ENCODE assay signal across 8 cellular contexts in genomic region chr17:42067371-42068180, GRCh38. TPM values are rescaled to one million over a fixed set of nuclear protein-coding genes. Genes with fewer than 3 reads are reported as not detected.
A peak's percentile ranks its signal among the peaks of the same experiment; 100 is the strongest.
DNase-seq lines count a peak whose midpoint lies in the region; ATAC-seq and TF ChIP-seq lines count a peak whose summit lies in the region.

No MANE protein-coding gene starts in this region.

- in situ Hi-C loops in mammary epithelial cell (cut with MboI; ENCODE audit: low sequenced_read_pairs in 2 of 2): no loop called here

- no peak overlapping the region for H2AFZ ChIP-seq in mammary epithelial cell (ENCODE audit: low read depth, low read length)

- no peaks in the 10 kb centered on the region for H3K79me2 ChIP-seq in mammary epithelial cell (ENCODE audit: insufficient read depth, low read length)

- H3K36me3 ChIP-seq in mammary epithelial cell (ENCODE audit: insufficient read depth, low read length) (no peaks in the 10 kb centered on the region), left lung (no peaks in the 10 kb centered on the region)

- CTCF ChIA-PET in WTC11 (lab: Charles Lee): interaction anchor here (0.6 to 5.2 kb wide), 31 partner anchors 8 to 696 kb away, joined by 3 to 49 read pairs (median 4); partner anchors contain the start of genes C17orf113, DNAJC7, KAT2A and NKIRAS2
- CTCF ChIA-PET in mammary epithelial cell (lab: Charles Lee; ENCODE audit: low non-redundant PET): interaction anchor here (0.7 to 1.3 kb wide), 2 partner anchors 34 to 172 kb away, joined by 4 to 6 read pairs; no protein-coding TSS in a partner anchor

- no peak overlapping the region for H3K4me3 Mint-ChIP-seq in WTC11

- H3K4me1 Mint-ChIP-seq in WTC11: peaks cover 20% of the 10 kb centered on the region

- BruUV-seq in mammary epithelial cell (replicated peaks; lab: Mats Ljungman, UMichigan): no TSS peak

- H3K9ac ChIP-seq in mammary epithelial cell (ENCODE audit: insufficient read depth, low read length): no peak overlapping the region

- H3K4me1 ChIP-seq in mammary epithelial cell (ENCODE audit: insufficient read depth, low read length) (peaks cover 4% of the 10 kb centered on the region), left lung (peaks cover 0 to 19% of the 10 kb centered on the region in 2 donors)

- POLR2A ChIA-PET in WTC11 (lab: Charles Lee): interaction anchor here (1.3 kb wide), 1 partner anchor 12 kb away, joined by 3 read pairs; no protein-coding TSS in a partner anchor

- DNase-seq in ELR (ENCODE audit: low read depth) (peak; percentile 65), M059J (ENCODE audit: low read depth) (peak; percentile 38), WTC11 (ENCODE audit: low spot score) (peak; percentile 92), mammary epithelial cell (no peak), left lung (peak; percentile 54 to 90)
- DNase-seq in stimulated activated CD4-positive, alpha-beta T cell treated with anti-CD3 and anti-CD28 coated beads, TNF-alpha, amount 100 ng/mL, for 1 hour (ENCODE audit: low read depth in 3 of 3, low spot score in 1 of 3): peak in 2 of 3 donors; percentile 39 to 64

- H3K27ac ChIP-seq in mammary epithelial cell (ENCODE audit: insufficient read depth, low read depth, low read length) (no peak overlapping the region), left lung (no peak overlapping the region)

- WGBS in mammary epithelial cell (ENCODE audit: low coverage, missing lambda C conversion rate): 25% methylated on average over 14 of the region's 14 CpGs

- intact Hi-C loops in mammary epithelial cell (cut with micrococcal nuclease) (loop anchor here (1.0 to 5.0 kb wide), 4 partner anchors 34 to 460 kb away; no protein-coding TSS in a partner anchor), left lung (cut with DNase I) (no loop called here)

- H3K27me3 Mint-ChIP-seq in WTC11 (ENCODE audit: low read depth): peaks cover 3% of the 10 kb centered on the region

- no peak overlapping the region for H3K4me2 ChIP-seq in mammary epithelial cell (ENCODE audit: insufficient read depth, low read depth, low read length)

- H3K4me3 ChIP-seq in mammary epithelial cell (replicated peaks in 1 of 3; ENCODE audit: insufficient read depth in 1 of 3, low read depth in 2 of 3, low read length in 3 of 3): no peak overlapping the region
- no peak overlapping the region for H3K4me3 ChIP-seq in left lung

- TF ChIP-seq CTCF in WTC11 (IDR thresholded peaks at IDR 0.05): peak; percentile 97
- peak; percentile 88 to 93 for TF ChIP-seq CTCF in mammary epithelial cell (conservative IDR thresholded peaks at IDR 0.05 in 1 of 2, IDR thresholded peaks at IDR 0.05 in 1 of 2; ENCODE audit: extremely low read depth in 1 of 2, insufficient read depth in 1 of 2, low read depth in 1 of 2, low read length in 2 of 2)
- peak; percentile 95 for TF ChIP-seq CTCF in left lung (IDR thresholded peaks at IDR 0.05)

- H4K20me1 ChIP-seq in mammary epithelial cell (ENCODE audit: insufficient read depth, low read length): no peaks in the 10 kb centered on the region

- H3K9me3 ChIP-seq in mammary epithelial cell (replicated peaks; ENCODE audit: insufficient read depth, low read length) (no peaks in the 10 kb centered on the region), left lung (no peaks in the 10 kb centered on the region)

- H3K36me3 Mint-ChIP-seq in WTC11: no peaks in the 10 kb centered on the region

- no peaks in the 10 kb centered on the region for H3K9me3 Mint-ChIP-seq in WTC11

- dilution Hi-C loops in mammary epithelial cell (cut with HindIII; ENCODE audit: low sequenced_read_pairs): no loop called here

- H3K27me3 ChIP-seq in mammary epithelial cell (ENCODE audit: insufficient read depth, low read length): peaks cover 7% of the 10 kb centered on the region
- H3K27me3 ChIP-seq in left lung: peaks cover 6 to 33% of the 10 kb centered on the region in 2 donors

- ATAC-seq in WTC11 (peak; percentile 76), left lung (peak; percentile 77), HG02981 (IDR thresholded peaks at IDR 0.05; ENCODE audit: unreplicated experiment) (no peak), GM19455 (IDR thresholded peaks at IDR 0.05; ENCODE audit: unreplicated experiment) (no peak)

- H3K27ac Mint-ChIP-seq in WTC11: no peak overlapping the region

TF ChIP-seq in WTC11, 78 proteins besides CTCF, POLR2A, EP300 and RAD21 (continues in another document):
- no peak for TF ChIP-seq SMAD3 (CRISPR knock-in tag; IDR thresholded peaks at IDR 0.05; ENCODE audit: borderline replicate concordance)
- no peak for TF ChIP-seq HMGXB4 (CRISPR knock-in tag; IDR thresholded peaks at IDR 0.05)
- TF ChIP-seq CREM (CRISPR knock-in tag; IDR thresholded peaks at IDR 0.05): no peak
- no peak for TF ChIP-seq NR3C1 (CRISPR knock-in tag; conservative IDR thresholded peaks at IDR 0.05; ENCODE audit: low read depth)
- no peak for TF ChIP-seq PREB (CRISPR knock-in tag; IDR thresholded peaks at IDR 0.05; ENCODE audit: borderline replicate concordance)
- no peak for TF ChIP-seq ZNF232 (CRISPR knock-in tag; IDR thresholded peaks at IDR 0.05)
- no peak for TF ChIP-seq USF1 (CRISPR knock-in tag; IDR thresholded peaks at IDR 0.05)
- TF ChIP-seq NR1H2 (CRISPR knock-in tag; IDR thresholded peaks at IDR 0.05): no peak

RNA-seq across cellular contexts. Expression of gene C17orf113, which starts 17.2 kb away (rescaled TPM):
- total RNA-seq in M059J (2014; rRNA removed; shearing (Covaris generic)): 0.17 and 0.44 TPM in 2 replicates
- total RNA-seq in WTC11 (2021) (1.9 to 2.8 TPM (median 2.5 TPM) in 3 replicates), mammary epithelial cell (1 to 10 TPM; 1.0 to 1.7 TPM), left lung (1 to 10 TPM in 1 of 2 donors, under 1 TPM in 1; 0.58 to 1.2 TPM)
- polyA plus RNA-seq in mammary epithelial cell: 0.24 TPM
- not detected for polyA minus RNA-seq in mammary epithelial cell

RNA-seq across cellular contexts. Expression of gene ZNF385C, which starts 30.7 kb away (rescaled TPM):
- 0.81 TPM in 1 of 2 replicates, not detected in the other for total RNA-seq in M059J (2014; rRNA removed; shearing (Covaris generic))
- 3.1 to 4.5 TPM (median 3.7 TPM) in 3 replicates for total RNA-seq in WTC11 (2021)
- under 1 TPM; 0.17 to 0.28 TPM for total RNA-seq in mammary epithelial cell
- 0.10 TPM for polyA plus RNA-seq in mammary epithelial cell
- 0.31 TPM for polyA minus RNA-seq in mammary epithelial cell
- under 1 TPM; 0.31 to 0.50 TPM for total RNA-seq in left lung

RNA-seq across cellular contexts. Expression of gene DHX58, which starts 44.9 kb away (rescaled TPM):
- 22.3 TPM in 2 replicates for total RNA-seq in M059J (2014; rRNA removed; shearing (Covaris generic))
- total RNA-seq in WTC11 (2021): 6.3 to 7.6 TPM (median 7.3 TPM) in 3 replicates
- total RNA-seq in mammary epithelial cell: 10 to 100 TPM; 11.7 to 12.2 TPM
- 4.8 TPM for polyA plus RNA-seq in mammary epithelial cell
- 11.0 TPM for polyA minus RNA-seq in mammary epithelial cell
- 10 to 100 TPM; 21.6 TPM for total RNA-seq in left lung

RNA-seq across cellular contexts. Expression of gene NKIRAS2, which starts 47.7 kb away (rescaled TPM):
- 46.5 and 48.8 TPM in 2 replicates for total RNA-seq in M059J (2014; rRNA removed; shearing (Covaris generic))
- total RNA-seq in WTC11 (2021): 31.9 to 37.3 TPM (median 36.1 TPM) in 3 replicates
- 10 to 100 TPM; 28.1 to 40.2 TPM for total RNA-seq in mammary epithelial cell
- 37.8 TPM for polyA plus RNA-seq in mammary epithelial cell
- 77.6 TPM for polyA minus RNA-seq in mammary epithelial cell
- total RNA-seq in left lung: 10 to 100 TPM; 29.6 to 32.3 TPM

RNA-seq across cellular contexts. Expression of gene DNAJC7, which starts 50.3 kb away (rescaled TPM):
- 66.6 TPM in 2 replicates for total RNA-seq in M059J (2014; rRNA removed; shearing (Covaris generic))
- total RNA-seq in WTC11 (2021) (111 to 140 TPM (median 114 TPM) in 3 replicates), mammary epithelial cell (10 to 100 TPM; 45.2 to 96.6 TPM), left lung (10 to 100 TPM; 62.1 to 82.0 TPM)
- polyA plus RNA-seq in mammary epithelial cell: 38.1 TPM
- polyA minus RNA-seq in mammary epithelial cell: 103 TPM

Comparison
In these comparisons a context has a peak if more than half of its experiments do, and no peak if none do; other contexts are left out.
1. ATAC-seq: peak in WTC11 (single experiment) and left lung (single experiment); none in HG02981 (single experiment) and GM19455 (single experiment).
2. Peak in every context shown above with its lines, with median percentiles within 50 percentile points of each other: CTCF ChIP-seq.